Comparison of ENCODE assay signal across 1 cellular context in the genomic region with DNA sequence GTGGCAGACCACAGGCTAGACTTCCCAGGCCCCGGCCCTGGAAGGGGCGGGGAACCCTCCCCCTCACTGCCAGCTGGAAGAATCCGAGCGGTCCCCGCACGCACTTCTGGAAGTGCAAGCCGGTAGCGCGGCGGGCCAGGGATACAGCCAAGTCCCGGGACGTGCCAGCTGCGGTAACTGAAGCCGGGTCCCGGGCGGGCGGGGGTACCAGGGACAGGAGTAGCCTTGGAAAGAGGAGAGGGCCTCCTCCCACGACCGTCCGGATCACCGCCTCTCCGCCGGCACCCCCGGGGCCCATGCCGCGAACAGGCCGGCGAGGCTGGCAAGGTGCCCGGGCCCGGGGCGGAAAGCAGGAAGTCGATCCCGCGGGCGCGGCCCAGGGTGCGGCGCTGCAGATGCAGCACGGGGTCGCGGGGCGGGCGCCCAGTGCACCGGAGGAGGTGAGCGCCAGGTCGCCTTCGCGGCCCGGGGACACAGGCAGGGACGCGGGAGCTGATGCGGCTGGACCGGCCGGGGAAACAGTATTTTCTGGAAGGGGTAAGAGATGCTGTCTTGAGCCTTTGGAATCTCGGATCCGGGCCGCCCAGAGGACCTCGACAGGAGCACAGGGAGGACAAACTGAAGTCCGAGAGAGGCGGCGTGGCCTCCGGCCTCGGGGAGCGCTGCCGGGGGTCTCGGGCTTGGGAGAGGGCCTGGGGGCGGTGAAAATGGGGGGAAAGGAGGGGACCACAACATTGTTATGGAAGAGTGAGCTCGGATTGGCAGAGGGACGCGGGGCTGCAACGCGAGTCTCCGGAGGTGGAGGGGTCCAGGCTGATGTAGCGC.
TF ChIP-seq lines count a peak whose summit lies in the region.

No MANE protein-coding gene starts in this region.

TF ChIP-seq in HCT116, 20 proteins besides CTCF, POLR2A, EP300 and RAD21 (continued from another document):
- TF ChIP-seq, protein P1, sequence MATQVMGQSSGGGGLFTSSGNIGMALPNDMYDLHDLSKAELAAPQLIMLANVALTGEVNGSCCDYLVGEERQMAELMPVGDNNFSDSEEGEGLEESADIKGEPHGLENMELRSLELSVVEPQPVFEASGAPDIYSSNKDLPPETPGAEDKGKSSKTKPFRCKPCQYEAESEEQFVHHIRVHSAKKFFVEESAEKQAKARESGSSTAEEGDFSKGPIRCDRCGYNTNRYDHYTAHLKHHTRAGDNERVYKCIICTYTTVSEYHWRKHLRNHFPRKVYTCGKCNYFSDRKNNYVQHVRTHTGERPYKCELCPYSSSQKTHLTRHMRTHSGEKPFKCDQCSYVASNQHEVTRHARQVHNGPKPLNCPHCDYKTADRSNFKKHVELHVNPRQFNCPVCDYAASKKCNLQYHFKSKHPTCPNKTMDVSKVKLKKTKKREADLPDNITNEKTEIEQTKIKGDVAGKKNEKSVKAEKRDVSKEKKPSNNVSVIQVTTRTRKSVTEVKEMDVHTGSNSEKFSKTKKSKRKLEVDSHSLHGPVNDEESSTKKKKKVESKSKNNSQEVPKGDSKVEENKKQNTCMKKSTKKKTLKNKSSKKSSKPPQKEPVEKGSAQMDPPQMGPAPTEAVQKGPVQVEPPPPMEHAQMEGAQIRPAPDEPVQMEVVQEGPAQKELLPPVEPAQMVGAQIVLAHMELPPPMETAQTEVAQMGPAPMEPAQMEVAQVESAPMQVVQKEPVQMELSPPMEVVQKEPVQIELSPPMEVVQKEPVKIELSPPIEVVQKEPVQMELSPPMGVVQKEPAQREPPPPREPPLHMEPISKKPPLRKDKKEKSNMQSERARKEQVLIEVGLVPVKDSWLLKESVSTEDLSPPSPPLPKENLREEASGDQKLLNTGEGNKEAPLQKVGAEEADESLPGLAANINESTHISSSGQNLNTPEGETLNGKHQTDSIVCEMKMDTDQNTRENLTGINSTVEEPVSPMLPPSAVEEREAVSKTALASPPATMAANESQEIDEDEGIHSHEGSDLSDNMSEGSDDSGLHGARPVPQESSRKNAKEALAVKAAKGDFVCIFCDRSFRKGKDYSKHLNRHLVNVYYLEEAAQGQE (IDR thresholded peaks at IDR 0.05; ENCODE audit: low read depth), result no peak
- TF ChIP-seq CEBPB (IDR thresholded peaks at IDR 0.05; ENCODE audit: low read depth), result no peak
- peak; percentile 21 for TF ChIP-seq YY1 (IDR thresholded peaks at IDR 0.05; ENCODE audit: extremely low read depth, insufficient replicate concordance, low read depth, low read length)
- peak; percentile 40; the same call in 1 of the 2 replicates for TF ChIP-seq ELF1 (IDR thresholded peaks at IDR 0.05; ENCODE audit: borderline replicate concordance, low read depth)
- TF ChIP-seq EGR1 (IDR thresholded peaks at IDR 0.05; ENCODE audit: low read depth), result 0 out of 2 replicates have a peak, but pooled peaks have one; percentile 11
